In the genomic region with DNA sequence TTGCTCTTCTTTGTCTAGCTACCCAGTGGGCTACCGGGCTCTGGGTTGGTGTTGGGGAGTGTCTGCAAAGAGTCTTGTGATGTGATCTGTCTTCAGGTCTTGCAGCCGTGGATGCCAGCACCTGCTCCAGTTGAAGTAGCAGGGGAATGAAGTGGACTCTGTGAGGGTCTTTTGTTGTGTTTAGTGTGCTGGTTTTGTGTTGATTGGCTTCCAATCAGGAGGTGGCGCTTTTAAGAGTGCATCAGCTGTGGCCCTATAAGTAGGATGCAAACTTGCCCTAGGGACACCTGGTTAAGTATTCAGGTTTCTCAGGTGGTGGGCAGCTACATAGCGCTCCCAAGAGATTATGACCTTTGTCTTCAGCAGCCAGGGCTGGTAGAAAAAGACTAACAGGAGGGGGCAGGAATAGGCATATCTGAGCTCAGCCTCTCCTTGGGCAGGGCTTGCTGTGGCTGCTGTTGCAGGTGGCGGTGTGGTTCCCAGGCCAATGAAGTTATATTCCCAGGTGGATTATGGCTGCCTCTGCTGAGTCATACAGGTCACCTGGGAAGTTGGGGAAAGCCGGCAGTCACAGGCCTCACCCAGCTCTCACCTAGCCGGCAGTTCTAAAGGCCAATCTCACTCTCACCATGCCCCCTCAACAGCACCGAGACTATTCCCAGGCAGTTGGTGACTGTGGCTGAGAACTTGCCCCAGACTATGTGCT, we compare ENCODE assay signal across 22 cellular contexts.
DNase-seq lines count a peak whose midpoint lies in the region; ATAC-seq and TF ChIP-seq lines count a peak whose summit lies in the region.
"Had no signal": no experiment of that assay in that cellular context is flagged by ENCODE, and none has a peak within 500 bp of the region (broad histone marks: within the 10 kb centered on the region; RNA-seq: fewer than 3 reads in every experiment).

No MANE protein-coding gene starts in this region.

- peak overlapping the region; percentile 93 for H3K27ac Mint-ChIP-seq in WTC11
- H3K27ac Mint-ChIP-seq: CD8-positive, alpha-beta T cell had no signal

- peaks cover 5% of the 10 kb centered on the region for H3K4me1 ChIP-seq in iPS-18a (ENCODE audit: control insufficient read depth, low read depth, low read length)

- no peaks in the 10 kb centered on the region for H3K27me3 ChIP-seq in iPS-18a (ENCODE audit: control insufficient read depth, insufficient read depth, low read length)
- H3K27me3 ChIP-seq: MG63 had no signal

- POLR2A ChIA-PET in WTC11 (lab: Charles Lee), result no interaction called here

- no peak overlapping the region for H3K9ac ChIP-seq in iPS-18a (ENCODE audit: low read length)
- H3K9ac ChIP-seq: GM23248 had no signal

- H3K4me3 ChIP-seq in iPS-18a (ENCODE audit: low read length), result no peak overlapping the region
- H3K4me3 ChIP-seq: GM23248, K562, MG63 had no signal

- DNase-seq in ELF-1 (ENCODE audit: low read depth, low spot score), result peak; percentile 57
- peak; percentile 14 for DNase-seq in NCI-H2107 (lab: John Stamatoyannopoulos, UW)
- DNase-seq in WTC11 (ENCODE audit: low spot score), result peak; percentile 44
- no peak for DNase-seq in putamen (ENCODE audit: low spot score)
- no peak for DNase-seq in DMS153 (lab: John Stamatoyannopoulos, UW)
- DNase-seq: 8988T; AML-193; C1 segment of cervical spinal cord; CD8-positive, alpha-beta T cell; GF-D8; GM23248; MG63; NCI-H1417 treated with DMSO at 0.1 percent for 48 hours; NCI-H187; NCI-H446; NCI-H526 had no signal

- CTCF ChIA-PET in WTC11 (lab: Charles Lee), result interaction anchor here (0.6 to 1.4 kb wide), 7 partner anchors 25 to 591 kb away, joined by 3 to 5 read pairs (median 3); partner anchors contain the start of gene C11orf87

- ATAC-seq in WTC11 (peak; percentile 90), HG03039 (IDR thresholded peaks at IDR 0.05; ENCODE audit: unreplicated experiment) (no peak), HG02678 (IDR thresholded peaks at IDR 0.05; ENCODE audit: unreplicated experiment) (no peak)
- ATAC-seq: CD8-positive, alpha-beta T cell; HepG2; K562; Right ventricle myocardium inferior had no signal

- H3K4me3 Mint-ChIP-seq in WTC11, result no peak overlapping the region
- H3K4me3 Mint-ChIP-seq: CD8-positive, alpha-beta T cell had no signal

- H3K9me3 Mint-ChIP-seq in WTC11, result peaks cover 6% of the 10 kb centered on the region
- H3K9me3 Mint-ChIP-seq: CD8-positive, alpha-beta T cell had no signal

- no peaks in the 10 kb centered on the region for H3K36me3 ChIP-seq in iPS-18a (ENCODE audit: control insufficient read depth, low read depth, low read length)
- H3K36me3 ChIP-seq: MG63 had no signal

- no peaks in the 10 kb centered on the region for H3K27me3 Mint-ChIP-seq in WTC11 (ENCODE audit: low read depth)

- H3K36me3 Mint-ChIP-seq in WTC11, result 0 out of 2 replicates have a peak, but pooled peaks cover 5% of the 10 kb centered on the region
- H3K36me3 Mint-ChIP-seq: CD8-positive, alpha-beta T cell had no signal

- no peak for TF ChIP-seq CTCF in WTC11 (IDR thresholded peaks at IDR 0.05)

- H3K4me1 Mint-ChIP-seq in WTC11, result peaks cover 25% of the 10 kb centered on the region

- peak overlapping the region; percentile 70 for H3K27ac ChIP-seq in iPS-18a (ENCODE audit: low read length)
- H3K27ac ChIP-seq: GM23248 had no signal

- no peaks in the 10 kb centered on the region for H3K9me3 ChIP-seq in iPS-18a (ENCODE audit: control insufficient read depth, low read depth, low read length)
- H3K9me3 ChIP-seq: MG63 had no signal

TF ChIP-seq in WTC11, 78 proteins besides CTCF, POLR2A, EP300 and RAD21:
- TF ChIP-seq, protein P1, sequence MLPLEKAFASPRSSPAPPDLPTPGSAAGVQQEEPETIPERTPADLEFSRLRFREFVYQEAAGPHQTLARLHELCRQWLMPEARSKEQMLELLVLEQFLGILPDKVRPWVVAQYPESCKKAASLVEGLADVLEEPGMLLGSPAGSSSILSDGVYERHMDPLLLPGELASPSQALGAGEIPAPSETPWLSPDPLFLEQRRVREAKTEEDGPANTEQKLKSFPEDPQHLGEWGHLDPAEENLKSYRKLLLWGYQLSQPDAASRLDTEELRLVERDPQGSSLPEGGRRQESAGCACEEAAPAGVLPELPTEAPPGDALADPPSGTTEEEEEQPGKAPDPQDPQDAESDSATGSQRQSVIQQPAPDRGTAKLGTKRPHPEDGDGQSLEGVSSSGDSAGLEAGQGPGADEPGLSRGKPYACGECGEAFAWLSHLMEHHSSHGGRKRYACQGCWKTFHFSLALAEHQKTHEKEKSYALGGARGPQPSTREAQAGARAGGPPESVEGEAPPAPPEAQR (CRISPR knock-in tag; IDR thresholded peaks at IDR 0.05), result peak; percentile 8; the same call in 1 of the 2 replicates
- peak; percentile 61; the same call in 1 of the 2 replicates for TF ChIP-seq NFE2L1 (CRISPR knock-in tag; IDR thresholded peaks at IDR 0.05)
- 0 out of 2 replicates have a peak, but pooled peaks have one; percentile 35 for TF ChIP-seq FOXK1 (CRISPR knock-in tag; IDR thresholded peaks at IDR 0.05)
- 0 out of 2 replicates have a peak, but pooled peaks have one; percentile 50 for TF ChIP-seq ZNF263 (CRISPR knock-in tag; IDR thresholded peaks at IDR 0.05; ENCODE audit: low read depth)
- TF ChIP-seq NFYB (CRISPR knock-in tag; conservative IDR thresholded peaks at IDR 0.05; ENCODE audit: low read depth), result no peak
- TF ChIP-seq CREB1 (CRISPR knock-in tag; IDR thresholded peaks at IDR 0.05), result no peak
- TF ChIP-seq ZNF423 (CRISPR knock-in tag; IDR thresholded peaks at IDR 0.05), result no peak
- TF ChIP-seq, protein P2, sequence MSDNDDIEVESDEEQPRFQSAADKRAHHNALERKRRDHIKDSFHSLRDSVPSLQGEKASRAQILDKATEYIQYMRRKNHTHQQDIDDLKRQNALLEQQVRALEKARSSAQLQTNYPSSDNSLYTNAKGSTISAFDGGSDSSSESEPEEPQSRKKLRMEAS (CRISPR knock-in tag; IDR thresholded peaks at IDR 0.05), result 0 out of 2 replicates have a peak, but pooled peaks have one; percentile 19
- TF ChIP-seq ZNF317 (CRISPR knock-in tag; IDR thresholded peaks at IDR 0.05; ENCODE audit: borderline replicate concordance, low read depth), result no peak
- TF ChIP-seq PRRX2 (CRISPR knock-in tag; IDR thresholded peaks at IDR 0.05), result no peak
- TF ChIP-seq ZNF121 (CRISPR knock-in tag; IDR thresholded peaks at IDR 0.05), result no peak
- 0 out of 2 replicates have a peak, but pooled peaks have one; percentile 23 for TF ChIP-seq AFF4 (CRISPR knock-in tag; IDR thresholded peaks at IDR 0.05; ENCODE audit: borderline replicate concordance)
- no peak for TF ChIP-seq TEAD1 (CRISPR knock-in tag; IDR thresholded peaks at IDR 0.05)
- TF ChIP-seq ZNF425 (CRISPR knock-in tag; conservative IDR thresholded peaks at IDR 0.05), result no peak
TF ChIP-seq in WTC11: peak in this region for 6.

Comparison
In these comparisons a context has a peak if more than half of its experiments do, and no peak if none do; other contexts are left out.
1. DNase-seq: peak in ELF-1 (single experiment), NCI-H2107 (single experiment) and WTC11 (single experiment); none in putamen (single experiment) and DMS153 (single experiment).